Comparison of ENCODE assay signal across 39 cellular contexts in the genomic region with DNA sequence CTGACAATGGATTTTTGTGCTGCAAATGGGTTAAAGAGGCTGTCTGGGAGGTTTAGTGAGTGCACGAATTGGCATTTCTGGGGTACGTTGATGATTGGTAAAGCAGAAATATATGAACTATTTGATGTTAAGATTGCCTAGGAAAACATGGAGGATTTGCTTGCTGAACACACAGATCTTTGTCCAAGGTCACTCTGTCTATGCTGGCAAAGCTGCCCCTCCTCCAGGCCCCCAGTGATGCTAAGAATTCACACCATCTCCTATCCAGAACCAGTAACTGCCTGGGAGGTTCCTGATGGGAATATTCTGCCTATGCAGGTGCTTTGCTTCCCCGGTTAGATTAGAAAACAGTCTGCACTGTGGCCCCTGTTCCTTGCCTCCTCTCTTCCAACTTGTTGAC. TPM values are rescaled to one million over a fixed set of nuclear protein-coding genes. Genes with fewer than 3 reads are reported as not detected.
"Had no signal": no experiment of that assay in that cellular context is flagged by ENCODE, and none has a peak within 500 bp of the region (broad histone marks: within the 10 kb centered on the region; RNA-seq: fewer than 3 reads in every experiment).

No MANE protein-coding gene starts in this region.

- DNase-seq: activated effector memory CD4-positive, alpha-beta T cell treated with anti-CD3 and anti-CD28 coated beads, Interleukin-2, amount 50 U/mL, for 16 hours; activated effector memory CD4-positive, alpha-beta T cell treated with Interleukin-2 at 50 U/mL for 16 hours; activated gamma-delta T cell; activated gamma-delta T cell treated with Interleukin-2 at 50 U/mL for 16 hours; activated naive CD4-positive, alpha-beta T cell; activated naive CD4-positive, alpha-beta T cell treated with anti-CD3 and anti-CD28 coated beads for 36 hours; activated naive CD4-positive, alpha-beta T cell treated with anti-CD3 and anti-CD28 coated beads, Interleukin-2, amount 10 ng/mL, durations not matched to agents 7 days and 5 days; activated naive CD4-positive, alpha-beta T cell treated with anti-CD3 and anti-CD28 coated beads, Interleukin-2, amount 50 U/mL, for 16 hours; activated naive CD4-positive, alpha-beta T cell treated with Interleukin-2 at 50 U/mL for 16 hours; activated naive CD8-positive, alpha-beta T cell treated with anti-CD3 and anti-CD28 coated beads for 36 hours; activated naive CD8-positive, alpha-beta T cell treated with anti-CD3 and anti-CD28 coated beads, Interleukin-2, amount 10 ng/mL, durations not matched to agents 7 days and 5 days; activated naive CD8-positive, alpha-beta T cell treated with anti-CD3 and anti-CD28 coated beads, Interleukin-2, amount 50 U/mL, for 24 hours; activated T-cell treated with anti-CD3 and anti-CD28 coated beads, Interleukin-2, amount 50 U/mL, for 4 hours; activated T-cell treated with anti-CD3 and anti-CD28 coated beads, Interleukin-2, amount 50 U/mL, for 48 hours; activated T-cell treated with anti-CD3 and anti-CD28 coated beads, Interleukin-2, amount 50 U/mL, for 72 hours; adrenal gland; amniotic stem cell; amygdala; anterior cingulate cortex; aorta; body of pancreas; brain microvascular endothelial cell; caudate nucleus; central memory CD4-positive, alpha-beta T cell; cerebellar nuclear complex had no signal

- H3K9me3 ChIP-seq: adrenal gland, ascending aorta, body of pancreas, breast epithelium had no signal

- H3K27ac ChIP-seq: adrenal gland, ascending aorta, body of pancreas, brain microvascular endothelial cell, breast epithelium, cardiac muscle cell had no signal

- H3K36me3 ChIP-seq: adrenal gland, ascending aorta, brain microvascular endothelial cell, breast epithelium, cardiac muscle cell had no signal

- H3K4me3 ChIP-seq: adrenal gland, ascending aorta, body of pancreas, breast epithelium, cardiac muscle cell had no signal

- FAIRE-seq: astrocyte, colon had no signal

- H3K4me1 ChIP-seq: adrenal gland, ascending aorta, body of pancreas, breast epithelium had no signal

- ATAC-seq: activated naive CD4-positive, alpha-beta T cell treated with anti-CD3 and anti-CD28 coated beads, Interleukin-2, amount 50 U/mL, for 72 hours; activated naive CD8-positive, alpha-beta T cell treated with anti-CD3 and anti-CD28 coated beads, Interleukin-2, amount 50 U/mL, for 24 hours; activated T-cell treated with anti-CD3 and anti-CD28 coated beads, Interleukin-2, amount 50 U/mL, for 4 hours; activated T-cell treated with anti-CD3 and anti-CD28 coated beads, Interleukin-2, amount 50 U/mL, for 72 hours; activated T-helper 17 cell treated with anti-CD3 and anti-CD28 coated beads, Interleukin-2, amount 50 U/mL, for 72 hours; body of pancreas had no signal

- H3K27me3 ChIP-seq: adrenal gland, ascending aorta, body of pancreas had no signal

RNA-seq across cellular contexts. Expression of a gene that starts 5.8 kb away (rescaled TPM):
- total RNA-seq: activated naive CD4-positive, alpha-beta T cell treated with anti-CD3 and anti-CD28 coated beads for 36 hours; activated naive CD4-positive, alpha-beta T cell treated with anti-CD3 and anti-CD28 coated beads, Interleukin-2, amount 50 U/mL, for 72 hours; activated naive CD8-positive, alpha-beta T cell treated with anti-CD3 and anti-CD28 coated beads for 36 hours; activated naive CD8-positive, alpha-beta T cell treated with anti-CD3 and anti-CD28 coated beads, Interleukin-2, amount 10 ng/mL, durations not matched to agents 7 days and 5 days; activated T-cell treated with anti-CD3 and anti-CD28 coated beads, Interleukin-2, amount 50 U/mL, for 4 hours; activated T-cell treated with anti-CD3 and anti-CD28 coated beads, Interleukin-2, amount 50 U/mL, for 72 hours; activated T-helper 1 cell treated with anti-CD3 and anti-CD28 coated beads, Interleukin-12 subunit alpha, Interleukin-12 subunit beta, Interleukin-2, Interleukin-4 antibody, amounts not matched to agents 30 ng/mL and 10 ng/mL and 1 ng/mL, durations not matched to agents 14 hours and 24 hours and 36 hours; activated T-helper 17 cell treated with anti-CD3 and anti-CD28 coated beads, Interleukin-2, amount 50 U/mL, for 72 hours; activated T-helper 2 cell treated with anti-CD3 and anti-CD28 coated beads, Interferon-gamma antibody, Interleukin-2, Interleukin-4, amounts not matched to agents 10 μg/mL and 5 μg/mL and 100 μg/mL, durations not matched to agents 14 hours and 24 hours and 36 hours; adrenal gland; aorta; ascending aorta; astrocyte; body of pancreas; breast epithelium; bronchial epithelial cell; cardiac muscle cell; cardiac septum; cerebellum; chondrocyte had no signal
- polyA plus RNA-seq: adipose tissue, adrenal gland, aorta, cardiac muscle cell had no signal
